1 cellular context compared by ENCODE assay signal in the genomic region with DNA sequence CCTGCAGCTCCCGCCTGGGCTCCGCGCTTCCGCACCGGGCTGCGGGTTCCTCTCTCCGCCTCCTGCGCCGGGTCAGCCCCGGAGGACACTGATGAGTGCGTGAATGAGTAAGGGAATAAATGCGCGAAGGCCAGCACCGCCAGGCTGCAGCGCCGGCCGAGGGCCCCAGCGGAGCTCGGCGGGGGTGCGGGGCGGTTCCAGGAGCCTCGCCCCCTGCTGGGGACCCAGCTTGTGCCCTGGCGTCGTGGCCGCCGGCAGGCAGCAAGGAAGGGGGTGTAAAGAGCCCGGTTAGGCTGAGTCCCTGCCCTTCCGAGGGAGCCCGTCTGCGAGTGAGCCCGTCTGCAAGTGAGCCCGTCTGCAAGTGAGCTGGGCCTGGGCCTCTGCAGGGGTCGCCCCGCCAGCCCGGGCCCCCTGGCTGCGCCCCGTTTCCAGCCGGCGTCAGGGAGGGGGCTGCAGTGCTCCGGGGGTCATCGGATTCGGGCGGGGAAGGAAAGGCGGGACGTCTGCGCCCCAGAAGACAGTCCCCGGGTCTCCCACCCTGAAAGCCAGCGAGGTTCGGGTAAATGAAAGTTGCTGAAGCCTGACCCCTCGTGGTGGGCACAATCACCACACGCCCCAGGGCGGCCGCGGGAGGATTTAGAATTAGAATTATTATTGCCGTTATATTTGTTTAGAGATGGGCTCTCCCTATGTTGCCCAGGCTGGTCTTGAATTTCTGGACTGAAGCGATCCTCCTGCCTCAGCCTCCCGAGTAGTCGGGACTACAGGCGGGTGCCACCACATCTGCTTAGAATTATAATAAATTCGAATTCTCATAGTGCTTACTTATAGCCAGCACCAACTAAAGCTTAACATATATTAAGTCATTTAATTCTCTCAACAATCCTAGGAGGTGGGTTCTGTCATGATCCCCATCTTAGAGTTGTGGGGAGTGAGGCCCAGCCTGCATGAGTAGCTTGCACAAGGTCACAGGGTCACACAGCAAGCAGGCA.
A peak's percentile ranks its signal among the peaks of the same experiment; 100 is the strongest.
TF ChIP-seq lines count a peak whose summit lies in the region.

No MANE protein-coding gene starts in this region.

TF ChIP-seq in WTC11, 78 proteins besides CTCF, POLR2A, EP300 and RAD21 (continued from another document):
- TF ChIP-seq TEAD1 (CRISPR knock-in tag; IDR thresholded peaks at IDR 0.05) (no peak), JAZF1 (CRISPR knock-in tag; IDR thresholded peaks at IDR 0.05) (no peak), HMGXB4 (CRISPR knock-in tag; IDR thresholded peaks at IDR 0.05) (peak; percentile 42), OVOL2 (CRISPR knock-in tag; IDR thresholded peaks at IDR 0.05; ENCODE audit: borderline replicate concordance) (no peak), SMAD3 (CRISPR knock-in tag; IDR thresholded peaks at IDR 0.05; ENCODE audit: borderline replicate concordance) (0 out of 2 replicates have a peak, but pooled peaks have one; percentile 19)
